In the genomic region with DNA sequence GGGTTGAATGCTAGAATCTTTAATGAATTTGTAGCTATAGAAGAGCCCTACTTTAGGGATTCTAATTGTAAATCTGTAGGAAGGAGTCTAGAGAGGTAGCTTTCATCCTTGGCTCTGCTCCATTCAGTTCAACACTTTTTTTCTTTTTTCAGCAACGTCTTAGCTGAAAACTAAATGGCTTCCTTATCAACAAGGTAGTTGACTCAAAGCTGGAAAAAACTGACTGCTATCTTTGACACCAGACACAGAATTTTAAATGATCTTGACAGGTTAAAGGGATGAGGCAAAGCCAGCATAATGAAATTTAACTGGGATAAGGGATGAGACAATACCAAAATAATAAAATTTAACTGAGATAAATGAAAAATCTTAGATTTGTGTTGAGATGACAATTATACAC, we compare ENCODE assay signal across 35 cellular contexts. TPM values are rescaled to one million over a fixed set of nuclear protein-coding genes. Genes with fewer than 3 reads are reported as not detected.
"Had no signal": no experiment of that assay in that cellular context is flagged by ENCODE, and none has a peak within 500 bp of the region (broad histone marks: within the 10 kb centered on the region; RNA-seq: fewer than 3 reads in every experiment).

No MANE protein-coding gene starts in this region.

- H3K4me3 ChIP-seq: coronary artery, dorsolateral prefrontal cortex, esophagus squamous epithelium, gastroesophageal sphincter, heart right ventricle, hepatocyte had no signal

- H3K27ac ChIP-seq: coronary artery, epithelial cell of prostate, esophagus squamous epithelium, gastroesophageal sphincter, heart right ventricle, hepatocyte, WERI-Rb-1 had no signal

- H3K36me3 ChIP-seq: esophagus squamous epithelium, gastroesophageal sphincter, heart right ventricle, WERI-Rb-1 had no signal

- H3K79me2 ChIP-seq: hepatocyte had no signal

- H3K4me2 ChIP-seq: hepatocyte had no signal

- H3K27me3 Mint-ChIP-seq: activated B cell treated with CpG ODN at 0.5 μM for 24 hours had no signal

- H3K4me1 ChIP-seq: esophagus squamous epithelium, gastroesophageal sphincter, heart right ventricle had no signal

- H3K4me1 Mint-ChIP-seq: activated B cell treated with CpG ODN at 0.5 μM for 24 hours; activated T-helper 17 cell treated with anti-CD3 and anti-CD28 coated beads, Interleukin-2, amount 50 U/mL, for 72 hours; central memory CD8-positive, alpha-beta T cell had no signal

- ATAC-seq: activated CD4-positive, CD25-positive, alpha-beta regulatory T cell treated with anti-CD3 and anti-CD28 coated beads, Interleukin-2, amount 50 U/mL, for 24 hours; activated CD8-positive, alpha-beta T cell treated with anti-CD3 and anti-CD28 coated beads for 36 hours; activated T-cell treated with anti-CD3 and anti-CD28 coated beads, Interleukin-2, amount 50 U/mL, for 4 hours; activated T-helper 17 cell treated with anti-CD3 and anti-CD28 coated beads, Interleukin-2, amount 50 U/mL, for 72 hours; gastroesophageal sphincter; heart right ventricle had no signal

- H3K36me3 Mint-ChIP-seq: activated naive CD8-positive, alpha-beta T cell; brain had no signal

- H3K27ac Mint-ChIP-seq: activated B cell treated with CpG ODN at 0.5 μM for 24 hours; activated CD8-positive, alpha-beta T cell treated with anti-CD3 and anti-CD28 coated beads for 36 hours; activated naive CD8-positive, alpha-beta T cell; activated T-helper 17 cell treated with anti-CD3 and anti-CD28 coated beads, Interleukin-2, amount 50 U/mL, for 72 hours; brain; dendritic cell treated with granulocyte-macrophage colony-stimulating factor and Interleukin-4, amounts not matched to agents 40 ng/mL and 50 ng/mL, for 4 days had no signal

- H3K27me3 ChIP-seq: dorsolateral prefrontal cortex, esophagus squamous epithelium, gastroesophageal sphincter, heart right ventricle, hepatocyte had no signal

- H3K9me3 ChIP-seq: esophagus squamous epithelium, gastroesophageal sphincter, heart right ventricle had no signal

- FAIRE-seq: bronchial epithelial cell had no signal

- H3K9me3 Mint-ChIP-seq: activated B cell treated with CpG ODN at 0.5 μM for 24 hours; activated CD8-positive, alpha-beta T cell treated with anti-CD3 and anti-CD28 coated beads for 36 hours; activated T-cell treated with anti-CD3 and anti-CD28 coated beads, Interleukin-2, amount 50 U/mL, for 4 hours; activated T-helper 17 cell treated with anti-CD3 and anti-CD28 coated beads, Interleukin-2, amount 50 U/mL, for 72 hours; brain; central memory CD8-positive, alpha-beta T cell; dendritic cell treated with granulocyte-macrophage colony-stimulating factor and Interleukin-4, amounts not matched to agents 40 ng/mL and 50 ng/mL, for 4 days had no signal

- H3K4me3 Mint-ChIP-seq: activated B cell treated with CpG ODN at 0.5 μM for 24 hours; activated CD8-positive, alpha-beta T cell treated with anti-CD3 and anti-CD28 coated beads for 36 hours; activated naive CD8-positive, alpha-beta T cell; activated T-cell treated with anti-CD3 and anti-CD28 coated beads, Interleukin-2, amount 50 U/mL, for 4 hours; activated T-helper 17 cell treated with anti-CD3 and anti-CD28 coated beads, Interleukin-2, amount 50 U/mL, for 72 hours; brain; central memory CD8-positive, alpha-beta T cell; dendritic cell treated with granulocyte-macrophage colony-stimulating factor and Interleukin-4, amounts not matched to agents 40 ng/mL and 50 ng/mL, for 4 days had no signal

- H2AFZ ChIP-seq: hepatocyte had no signal

- DNase-seq: activated B cell treated with CpG ODN at 0.5 μM for 24 hours; activated CD4-positive, alpha-beta T cell treated with anti-CD3 and anti-CD28 coated beads for 48 hours; activated CD4-positive, alpha-beta T cell treated with anti-CD3 and anti-CD28 coated beads, Interleukin-2, amount 50 U/mL, for 1 hour; activated CD4-positive, alpha-beta T cell treated with anti-CD3 and anti-CD28 coated beads, Interleukin-2, amount 50 U/mL, for 48 hours; activated CD8-positive, alpha-beta memory T cell treated with anti-CD3 and anti-CD28 coated beads for 24 hours; activated CD8-positive, alpha-beta T cell treated with anti-CD3 and anti-CD28 coated beads for 36 hours; activated effector memory CD4-positive, alpha-beta T cell treated with Interleukin-2 at 50 U/mL for 16 hours; activated gamma-delta T cell treated with Interleukin-2 at 50 U/mL for 16 hours; activated naive CD4-positive, alpha-beta T cell treated with anti-CD3 and anti-CD28 coated beads, Interleukin-2, amount 50 U/mL, for 16 hours; activated naive CD4-positive, alpha-beta T cell treated with Interleukin-2 at 50 U/mL for 16 hours; activated T-cell treated with anti-CD3 and anti-CD28 coated beads, Interleukin-2, amount 50 U/mL, for 4 hours; amygdala; aorta; dorsolateral prefrontal cortex; effector memory CD4-positive, alpha-beta T cell; esophagus squamous epithelium; foreskin melanocyte; heart right ventricle; T-helper 2 cell; WERI-Rb-1 had no signal

RNA-seq across cellular contexts. Expression of gene TMEFF2, which starts 54.9 kb away (rescaled TPM):
- total RNA-seq: activated B cell treated with CpG ODN at 0.5 μM for 24 hours; activated CD8-positive, alpha-beta T cell treated with anti-CD3 and anti-CD28 coated beads for 36 hours; activated T-cell treated with anti-CD3 and anti-CD28 coated beads, Interleukin-2, amount 50 U/mL, for 4 hours; activated T-helper 17 cell treated with anti-CD3 and anti-CD28 coated beads, Interleukin-2, amount 50 U/mL, for 72 hours; bronchial epithelial cell; cardiac septum; fibroblast of villous mesenchyme; glomerular endothelial cell; T-helper 1 cell treated with Interleukin-12 subunit alpha and Interleukin-12 subunit beta and Interleukin-4 antibody, amounts not matched to agents 30 ng/mL and 1 ng/mL, for 36 hours had no signal
- polyA plus RNA-seq: aorta had no signal
